Comparison of ENCODE assay signal across 26 cellular contexts in genomic region chr2:16128746-16129610, GRCh38.
"Had no signal": no experiment of that assay in that cellular context is flagged by ENCODE, and none has a peak within 500 bp of the region (broad histone marks: within the 10 kb centered on the region; RNA-seq: fewer than 3 reads in every experiment).

No MANE protein-coding gene starts in this region.

- H3K36me3 ChIP-seq: cardiac muscle cell, SJCRH30 had no signal

- H3K9me3 ChIP-seq: SK-N-SH had no signal

- H3K27me3 ChIP-seq: cardiac muscle cell, SJCRH30 had no signal

- H3K27ac ChIP-seq: cardiac muscle cell, SJCRH30 had no signal

- DNase-seq: activated CD4-positive, alpha-beta memory T cell treated with anti-CD3 and anti-CD28 coated beads, Interleukin-2, amount 10 ng/mL, durations not matched to agents 7 days and 5 days; activated CD4-positive, alpha-beta T cell treated with anti-CD3 and anti-CD28 coated beads for 4 hours; activated CD8-positive, alpha-beta memory T cell treated with anti-CD3 and anti-CD28 coated beads for 24 hours; activated CD8-positive, alpha-beta memory T cell treated with anti-CD3 and anti-CD28 coated beads, Interleukin-2, amount 10 ng/mL, durations not matched to agents 7 days and 5 days; activated CD8-positive, alpha-beta memory T cell treated with anti-CD3 and anti-CD28 coated beads, Interleukin-2, amount 50 U/mL, for 48 hours; activated effector memory CD4-positive, alpha-beta T cell treated with Interleukin-2 at 50 U/mL for 16 hours; activated naive CD4-positive, alpha-beta T cell treated with anti-CD3 and anti-CD28 coated beads, Interleukin-2, amount 10 ng/mL, durations not matched to agents 7 days and 5 days; activated naive CD8-positive, alpha-beta T cell treated with anti-CD3 and anti-CD28 coated beads, Interleukin-2, amount 50 U/mL, for 24 hours; activated T-cell treated with anti-CD3 and anti-CD28 coated beads, Interleukin-2, amount 50 U/mL, for 48 hours; amniotic stem cell; aorta; Karpas-422; KBM-7; NCI-H1048; NCI-H1105 treated with DMSO at 0.1 percent for 48 hours; NCI-H1436; NCI-H1694; NCI-H1930; NCI-H2081 treated with DMSO at 0.1 percent for 48 hours; NCI-H226; NCI-H446 treated with DMSO at 0.1 percent for 48 hours; NCI-H524 treated with DMSO at 0.1 percent for 48 hours; SHP77; SJCRH30; SK-N-SH had no signal

- H3K9ac ChIP-seq: SK-N-SH had no signal

- H3K4me2 ChIP-seq: SK-N-SH had no signal

- H3K4me3 ChIP-seq: cardiac muscle cell, SJCRH30 had no signal
